In genomic region chr11:118223576-118223975, GRCh38 we compare ENCODE assay signal across 14 cellular contexts. TPM values are rescaled to one million over a fixed set of nuclear protein-coding genes. Genes with fewer than 3 reads are reported as not detected.
DNase-seq lines count a peak whose midpoint lies in the region; ATAC-seq, FAIRE-seq and TF ChIP-seq lines count a peak whose summit lies in the region.
"Had no signal": no experiment of that assay in that cellular context is flagged by ENCODE, and none has a peak within 500 bp of the region (broad histone marks: within the 10 kb centered on the region; RNA-seq: fewer than 3 reads in every experiment).

No MANE protein-coding gene starts in this region.

- no peak for TF ChIP-seq CTCF in brain microvascular endothelial cell (IDR thresholded peaks at IDR 0.05; ENCODE audit: low read depth, low read length, missing control alignments)

- no peaks in the 10 kb centered on the region for H4K20me1 ChIP-seq in BLaER1 treated with 17β-estradiol and CSF1 and Interleukin-3, amounts not matched to agents 10 nM and 100 nM

- peak overlapping the region in 1 of 3 donors; percentile 2 for H3K27ac Mint-ChIP-seq in IgD-negative memory B cell
- H3K27ac Mint-ChIP-seq in central memory CD8-positive, alpha-beta T cell (ENCODE audit: low read depth) = peak overlapping the region; percentile 92

- H3K4me2 ChIP-seq in BLaER1 treated with 17β-estradiol and CSF1 and Interleukin-3, amounts not matched to agents 10 nM and 100 nM = peak overlapping the region; percentile 54 to 99 (median 75)

- peaks cover 24 to 39% (median 30%) of the 10 kb centered on the region in 3 donors for H3K4me1 Mint-ChIP-seq in IgD-negative memory B cell
- H3K4me1 Mint-ChIP-seq in central memory CD8-positive, alpha-beta T cell = peaks cover 85% of the 10 kb centered on the region

- H3K4me3 ChIP-seq in BLaER1 treated with 17β-estradiol and CSF1 and Interleukin-3, amounts not matched to agents 10 nM and 100 nM = peak overlapping the region in 4 of 10 experiments; percentile 22 to 48 (median 46); a peak in 6 of 20 replicates
- H3K4me3 ChIP-seq in small intestine (ENCODE audit: low read depth in 1 of 2, low read length in 2 of 2) (peak overlapping the region in 1 of 2 donors; percentile 44), brain microvascular endothelial cell (ENCODE audit: low read depth, low read length) (no peak overlapping the region)
- H3K4me3 ChIP-seq: thyroid gland had no signal

- WGBS in small intestine, 3 donors = 53 to 84% (median 68%) methylated on average over 3 of the region's 3 CpGs

- ATAC-seq in central memory CD8-positive, alpha-beta T cell (replicated peaks; ENCODE audit: extremely low read depth, poor library complexity, severe bottlenecking) = no peak
- ATAC-seq in HG03139 (IDR thresholded peaks at IDR 0.05; ENCODE audit: unreplicated experiment) = no peak
- ATAC-seq: left ventricle myocardium superior had no signal

- H3K9me3 Mint-ChIP-seq in IgD-negative memory B cell = no peaks in the 10 kb centered on the region
- H3K9me3 Mint-ChIP-seq in central memory CD8-positive, alpha-beta T cell = no peaks in the 10 kb centered on the region

- peaks cover 0 to 15% (median 0%) of the 10 kb centered on the region in 11 experiments; a peak in 1 of 22 replicates for H3K36me3 ChIP-seq in BLaER1 treated with 17β-estradiol and CSF1 and Interleukin-3, amounts not matched to agents 10 nM and 100 nM
- H3K36me3 ChIP-seq in small intestine (ENCODE audit: control insufficient read depth in 2 of 2, insufficient read depth in 2 of 2, low read length in 2 of 2) (peaks cover 0 to 2% of the 10 kb centered on the region in 2 donors), brain microvascular endothelial cell (replicated peaks) (no peaks in the 10 kb centered on the region)

- H3K9me3 ChIP-seq in BLaER1 treated with 17β-estradiol and CSF1 and Interleukin-3, amounts not matched to agents 10 nM and 100 nM (replicated peaks in 1 of 11) = peaks cover 0 to 13% (median 0%) of the 10 kb centered on the region in 11 experiments; a peak in 3 of 22 replicates
- H3K9me3 ChIP-seq in small intestine (ENCODE audit: control insufficient read depth, low read depth) = no peaks in the 10 kb centered on the region
- H3K9me3 ChIP-seq: thyroid gland had no signal

- H3K27me3 Mint-ChIP-seq in IgD-negative memory B cell = peaks cover 26% of the 10 kb centered on the region
- H3K27me3 Mint-ChIP-seq in central memory CD8-positive, alpha-beta T cell = no peaks in the 10 kb centered on the region

- DNase-seq in central memory CD8-positive, alpha-beta T cell (ENCODE audit: low spot score in 2 of 2) = no peak
- no peak for DNase-seq in small intestine
- no peak for DNase-seq in stimulated activated CD4-positive, alpha-beta T cell treated with anti-CD3 and anti-CD28 coated beads, Interleukin-4, amount 100 ng/mL, for 1 hour
- DNase-seq in hippocampal formation (lab: John Stamatoyannopoulos, UW) = no peak
- no peak for DNase-seq in brain microvascular endothelial cell
- DNase-seq: DMS79, left ventricle myocardium superior, NCI-H2081 treated with DMSO at 0.1 percent for 48 hours, nucleus accumbens, thyroid gland had no signal

- in situ Hi-C loops in brain microvascular endothelial cell (cut with HindIII; ENCODE audit: low pct_ligation_motif_present, low sequenced_read_pairs) = no loop called here

- H3K27ac ChIP-seq in BLaER1 treated with 17β-estradiol and CSF1 and Interleukin-3, amounts not matched to agents 10 nM and 100 nM = peak overlapping the region in 10 of 11 experiments; percentile 19 to 79 (median 65); a peak in 17 of 22 replicates
- H3K27ac ChIP-seq in small intestine (ENCODE audit: low read depth in 1 of 2, low read length in 1 of 2) (peak overlapping the region; percentile 11 to 60), brain microvascular endothelial cell (no peak overlapping the region)
- H3K27ac ChIP-seq: thyroid gland had no signal

- peaks cover 4% of the 10 kb centered on the region for H3K36me3 Mint-ChIP-seq in IgD-negative memory B cell
- peaks cover 24% of the 10 kb centered on the region for H3K36me3 Mint-ChIP-seq in central memory CD8-positive, alpha-beta T cell (ENCODE audit: insufficient read depth)

- H3K27me3 ChIP-seq in BLaER1 treated with 17β-estradiol and CSF1 and Interleukin-3, amounts not matched to agents 10 nM and 100 nM = peaks cover 0 to 7% (median 0%) of the 10 kb centered on the region in 11 experiments; a peak in 1 of 22 replicates
- H3K27me3 ChIP-seq in small intestine (ENCODE audit: control insufficient read depth in 2 of 2, insufficient read depth in 2 of 2, low read length in 2 of 2) = peaks cover 0 to 3% of the 10 kb centered on the region in 2 donors
- H3K27me3 ChIP-seq in brain microvascular endothelial cell (replicated peaks) = no peaks in the 10 kb centered on the region
- H3K27me3 ChIP-seq: thyroid gland had no signal

- H3K4me3 Mint-ChIP-seq in IgD-negative memory B cell = peak overlapping the region in 3 of 4 donors; percentile 12 to 43 (median 31)
- H3K4me3 Mint-ChIP-seq in central memory CD8-positive, alpha-beta T cell = peak overlapping the region; percentile 86

- H3K4me1 ChIP-seq in BLaER1 treated with 17β-estradiol and CSF1 and Interleukin-3, amounts not matched to agents 10 nM and 100 nM = peaks cover 49 to 100% (median 53%) of the 10 kb centered on the region in 10 experiments
- no peaks in the 10 kb centered on the region for H3K4me1 ChIP-seq in small intestine (ENCODE audit: control insufficient read depth in 2 of 2, insufficient read depth in 1 of 2, low read depth in 1 of 2, low read length in 1 of 2)
- H3K4me1 ChIP-seq: thyroid gland had no signal

- H3K9ac ChIP-seq in BLaER1 treated with 17β-estradiol and CSF1 and Interleukin-3, amounts not matched to agents 10 nM and 100 nM = peak overlapping the region in 4 of 11 experiments; percentile 35 to 76 (median 46); a peak in 7 of 22 replicates

- no peak for FAIRE-seq in small intestine (lab: Jason Lieb, UNC)
- FAIRE-seq: colon had no signal

RNA-seq across cellular contexts. Expression of gene JAML, which starts 1.2 kb away (rescaled TPM):
- polyA plus RNA-seq in IgD-negative memory B cell = 5.9 TPM
- polyA plus RNA-seq in small intestine = 10 to 100 TPM in 1 of 3 donors, 1 to 10 TPM in 2; 4.2 to 21.6 (median 5.0) TPM

RNA-seq across cellular contexts. Expression of gene MPZL3, which starts 28.6 kb away (rescaled TPM):
- polyA plus RNA-seq in IgD-negative memory B cell (0.95 TPM), small intestine (1 to 10 TPM; 3.0 to 4.0 (median 3.9) TPM)

RNA-seq across cellular contexts. Expression of gene MPZL2, which starts 40.5 kb away (rescaled TPM):
- not detected for polyA plus RNA-seq in IgD-negative memory B cell
- polyA plus RNA-seq in small intestine = 10 to 100 TPM in 1 of 3 donors, 1 to 10 TPM in 2; 1.6 to 27.5 (median 3.1) TPM

RNA-seq across cellular contexts. Expression of gene SCN2B, which starts 47.1 kb away (rescaled TPM):
- not detected for polyA plus RNA-seq in IgD-negative memory B cell
- 1 to 10 TPM in 1 of 3 donors, under 1 TPM in 1, not detected in 1; under 0.01 to 2.3 TPM for polyA plus RNA-seq in small intestine
